ENCODE assay signal across 8 cellular contexts in the genomic region with DNA sequence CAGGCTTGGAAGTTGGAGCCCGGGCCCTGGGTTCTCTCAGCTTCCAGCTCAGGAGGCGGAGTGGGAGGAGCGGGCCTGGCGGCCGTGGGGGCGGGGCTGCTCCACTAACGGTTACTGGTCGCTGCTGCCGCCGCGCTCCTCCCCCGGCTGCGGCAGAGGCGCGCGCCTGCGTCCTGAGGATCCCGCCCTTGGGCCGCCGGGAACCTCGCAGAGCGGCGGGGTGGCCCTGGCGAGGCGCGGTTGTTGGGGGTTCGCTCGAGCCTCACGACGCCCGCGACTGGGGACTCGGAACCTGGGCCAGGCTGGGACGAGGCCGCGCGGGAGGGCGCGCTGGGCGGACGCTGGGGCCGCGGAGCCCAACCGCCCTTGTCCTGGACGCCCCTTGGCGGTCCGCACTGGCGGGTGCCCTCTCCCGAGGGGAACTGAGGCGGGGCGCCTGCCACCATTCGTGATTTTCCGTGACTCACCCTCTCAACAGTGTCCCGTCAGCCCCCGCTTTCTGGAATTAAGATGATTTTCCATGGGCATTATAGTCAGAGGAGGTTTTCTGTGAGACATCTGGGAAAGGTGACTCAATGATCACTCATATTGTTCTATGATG. TPM values are rescaled to one million over a fixed set of nuclear protein-coding genes. Genes with fewer than 3 reads are reported as not detected.
DNase-seq lines count a peak whose midpoint lies in the region; ATAC-seq, FAIRE-seq and TF ChIP-seq lines count a peak whose summit lies in the region.

No MANE protein-coding gene starts in this region.

- peaks cover 2% of the 10 kb centered on the region for H3K4me1 Mint-ChIP-seq in progenitor cell of endocrine pancreas (ENCODE audit: low read depth)

- ATAC-seq in GM19463 (IDR thresholded peaks at IDR 0.05; ENCODE audit: unreplicated experiment) (peak; percentile 54), HG02884 (IDR thresholded peaks at IDR 0.05; ENCODE audit: unreplicated experiment) (no peak)

- no peaks in the 10 kb centered on the region for H3K36me3 Mint-ChIP-seq in progenitor cell of endocrine pancreas (ENCODE audit: insufficient read depth)

- peak overlapping the region; percentile 67 for H3K4me3 Mint-ChIP-seq in progenitor cell of endocrine pancreas (ENCODE audit: low read depth)

- H3K27ac Mint-ChIP-seq in progenitor cell of endocrine pancreas = no peak overlapping the region

- intact Hi-C loops in cardiac septum (cut with DNase I) = no loop called here

- TF ChIP-seq CTCF in progenitor cell of endocrine pancreas (IDR thresholded peaks at IDR 0.05; ENCODE audit: unreplicated experiment) = no peak

- no peak for FAIRE-seq in GM19239 (lab: Jason Lieb, UNC)

- DNase-seq in activated T-cell treated with anti-CD3 and anti-CD28 coated beads for 24 hours (ENCODE audit: low read depth) = peak; percentile 12
- DNase-seq in cardiac septum (ENCODE audit: low spot score) = peak; percentile 86
- peak; percentile 60 for DNase-seq in progenitor cell of endocrine pancreas (ENCODE audit: low spot score, unreplicated experiment)
- DNase-seq in H4 (ENCODE audit: low spot score) = no peak
- no peak for DNase-seq in HK-2 (ENCODE audit: unreplicated experiment)
- DNase-seq in GM19239 (ENCODE audit: insufficient read length, low spot score) = no peak

- peaks cover 25% of the 10 kb centered on the region for H3K27me3 Mint-ChIP-seq in progenitor cell of endocrine pancreas

- peaks cover 3% of the 10 kb centered on the region for H3K9me3 Mint-ChIP-seq in progenitor cell of endocrine pancreas (ENCODE audit: low read depth)

RNA-seq across cellular contexts. Expression of a gene that starts 34.1 kb away (rescaled TPM):
- total RNA-seq in cardiac septum = not detected
- not detected in 2 replicates for total RNA-seq in progenitor cell of endocrine pancreas
- total RNA-seq in H4 (2014; rRNA removed; shearing (Covaris generic)) = not detected in 2 replicates

RNA-seq across cellular contexts. Expression of a gene that starts 40.1 kb away (rescaled TPM):
- total RNA-seq in cardiac septum = not detected
- not detected in 2 replicates for total RNA-seq in progenitor cell of endocrine pancreas
- not detected in 2 replicates for total RNA-seq in H4 (2014; rRNA removed; shearing (Covaris generic))

RNA-seq across cellular contexts. Expression of a gene that starts 51.3 kb away (rescaled TPM):
- total RNA-seq in cardiac septum = not detected
- not detected in 2 replicates for total RNA-seq in progenitor cell of endocrine pancreas
- not detected in 2 replicates for total RNA-seq in H4 (2014; rRNA removed; shearing (Covaris generic))

Comparison
In these comparisons a context has a peak if more than half of its experiments do, and no peak if none do; other contexts are left out.
1. DNase-seq: peak in activated T-cell treated with anti-CD3 and anti-CD28 coated beads for 24 hours (single experiment), cardiac septum (single experiment) and progenitor cell of endocrine pancreas (single experiment); none in H4 (single experiment), HK-2 (single experiment) and GM19239 (single experiment).